ENCODE assay signal across 1 cellular context in genomic region chr1:100708476-100709062, GRCh38.
TF ChIP-seq lines count a peak whose summit lies in the region.

No MANE protein-coding gene starts in this region.

TF ChIP-seq in IMR-90, 13 proteins besides CTCF, POLR2A, EP300 and RAD21:
- TF ChIP-seq RFX5 (IDR thresholded peaks at IDR 0.05; ENCODE audit: low read depth, low read length) (no peak), RCOR1 (IDR thresholded peaks at IDR 0.05; ENCODE audit: insufficient replicate concordance, low read length) (no peak), MXI1 (IDR thresholded peaks at IDR 0.05; ENCODE audit: borderline replicate concordance, low read depth, low read length) (no peak), FOS (IDR thresholded peaks at IDR 0.05; ENCODE audit: low read depth, low read length) (no peak), CHD1 (IDR thresholded peaks at IDR 0.05; ENCODE audit: low read depth, low read length) (no peak), CEBPB (IDR thresholded peaks at IDR 0.05; ENCODE audit: low read depth, low read length) (no peak), MAZ (IDR thresholded peaks at IDR 0.05; ENCODE audit: borderline replicate concordance, low read depth, low read length) (no peak), USF2 (IDR thresholded peaks at IDR 0.05; ENCODE audit: low read depth, low read length) (no peak), BHLHE40 (IDR thresholded peaks at IDR 0.05; ENCODE audit: low read depth, low read length) (no peak), SMC3 (IDR thresholded peaks at IDR 0.05; ENCODE audit: low read depth, low read length) (no peak), NFE2L2 (IDR thresholded peaks at IDR 0.05; ENCODE audit: low read depth, low read length) (no peak), MAFK (IDR thresholded peaks at IDR 0.05; ENCODE audit: low read depth, low read length) (no peak)
- TF ChIP-seq, protein P1, sequence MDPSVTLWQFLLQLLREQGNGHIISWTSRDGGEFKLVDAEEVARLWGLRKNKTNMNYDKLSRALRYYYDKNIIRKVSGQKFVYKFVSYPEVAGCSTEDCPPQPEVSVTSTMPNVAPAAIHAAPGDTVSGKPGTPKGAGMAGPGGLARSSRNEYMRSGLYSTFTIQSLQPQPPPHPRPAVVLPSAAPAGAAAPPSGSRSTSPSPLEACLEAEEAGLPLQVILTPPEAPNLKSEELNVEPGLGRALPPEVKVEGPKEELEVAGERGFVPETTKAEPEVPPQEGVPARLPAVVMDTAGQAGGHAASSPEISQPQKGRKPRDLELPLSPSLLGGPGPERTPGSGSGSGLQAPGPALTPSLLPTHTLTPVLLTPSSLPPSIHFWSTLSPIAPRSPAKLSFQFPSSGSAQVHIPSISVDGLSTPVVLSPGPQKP (IDR thresholded peaks at IDR 0.05; ENCODE audit: borderline replicate concordance, low read depth, low read length): no peak
